ENCODE assay signal across 25 cellular contexts in the genomic region with DNA sequence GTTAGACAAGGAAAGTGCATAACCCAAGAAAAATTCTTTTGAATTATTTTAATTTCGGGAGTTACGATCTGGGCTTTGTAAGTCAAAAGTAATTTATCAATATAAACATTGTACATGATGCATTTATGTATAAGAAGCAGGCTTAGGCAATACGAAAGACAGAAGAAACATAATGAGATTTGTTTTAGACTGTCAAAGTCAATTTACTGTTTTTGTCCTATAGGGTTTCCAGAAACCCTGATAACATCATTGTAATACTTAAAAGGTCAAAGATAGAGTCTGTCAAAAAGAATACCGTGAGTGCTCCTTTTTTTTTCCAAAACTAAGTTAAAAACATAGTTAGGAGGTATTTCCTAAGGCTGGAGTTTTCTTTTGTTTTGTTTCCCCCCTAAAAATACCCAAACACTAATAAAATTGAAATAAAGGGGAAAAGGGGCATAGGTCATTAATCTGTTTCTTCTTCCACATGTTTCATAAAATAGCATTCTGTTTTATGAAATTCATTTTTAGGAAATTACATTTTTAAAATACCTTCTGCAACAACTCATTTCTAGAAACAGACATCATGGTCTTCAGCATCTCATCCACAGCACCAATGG.
"Had no signal": no experiment of that assay in that cellular context is flagged by ENCODE, and none has a peak within 500 bp of the region (broad histone marks: within the 10 kb centered on the region; RNA-seq: fewer than 3 reads in every experiment).

No MANE protein-coding gene starts in this region.

- ATAC-seq: activated naive CD4-positive, alpha-beta T cell treated with anti-CD3 and anti-CD28 coated beads, Interleukin-2, amount 50 U/mL, for 72 hours; activated T-cell treated with anti-CD3 and anti-CD28 coated beads, Interleukin-2, amount 50 U/mL, for 4 hours; gastrocnemius medialis; left cardiac atrium; left ventricle myocardium superior; psoas muscle; stimulated activated naive B cell treated with anti-CD40 and anti-IgM and Interleukin-4, amounts not matched to agents 10 μg/mL and 1 μg/mL and 100 μg/mL, for 72 hours had no signal

- H3K36me3 Mint-ChIP-seq: activated naive CD4-positive, alpha-beta T cell treated with anti-CD3 and anti-CD28 coated beads, Interleukin-2, amount 50 U/mL, for 72 hours had no signal

- H3K27ac Mint-ChIP-seq: activated CD4-positive, alpha-beta memory T cell treated with anti-CD3 and anti-CD28 coated beads for 36 hours; activated naive CD4-positive, alpha-beta T cell treated with anti-CD3 and anti-CD28 coated beads, Interleukin-2, amount 50 U/mL, for 72 hours; T-helper 1 cell treated with Interleukin-12 subunit alpha and Interleukin-12 subunit beta and Interleukin-4 antibody, amounts not matched to agents 30 μg/mL and 1 μg/mL, for 36 hours had no signal

- H3K27me3 Mint-ChIP-seq: activated CD4-positive, alpha-beta memory T cell treated with anti-CD3 and anti-CD28 coated beads for 36 hours; naive B cell; stimulated activated naive B cell treated with anti-CD40 and anti-IgM and Interleukin-4, amounts not matched to agents 10 μg/mL and 1 μg/mL and 100 μg/mL, for 72 hours had no signal

- H3K4me3 Mint-ChIP-seq: activated CD4-positive, alpha-beta memory T cell treated with anti-CD3 and anti-CD28 coated beads for 36 hours; activated T-cell treated with anti-CD3 and anti-CD28 coated beads, Interleukin-2, amount 50 U/mL, for 4 hours; stimulated activated naive B cell treated with anti-CD40 and anti-IgM and Interleukin-4, amounts not matched to agents 10 μg/mL and 1 μg/mL and 100 μg/mL, for 72 hours; T-helper 1 cell treated with Interleukin-12 subunit alpha and Interleukin-12 subunit beta and Interleukin-4 antibody, amounts not matched to agents 30 μg/mL and 1 μg/mL, for 36 hours had no signal

- DNase-seq: activated CD4-positive, alpha-beta memory T cell treated with anti-CD3 and anti-CD28 coated beads for 36 hours; activated CD4-positive, alpha-beta T cell treated with anti-CD3 and anti-CD28 coated beads for 48 hours; activated CD8-positive, alpha-beta memory T cell treated with anti-CD3 and anti-CD28 coated beads, Interleukin-2, amount 50 U/mL, for 4 hours; activated naive CD4-positive, alpha-beta T cell; activated T-cell treated with anti-CD3 and anti-CD28 coated beads, Interleukin-2, amount 50 U/mL, for 4 hours; anterior cingulate cortex; cerebellar nuclear complex; colonic mucosa; effector CD8-positive, alpha-beta T cell; esophagus squamous epithelium; gastrocnemius medialis; glutamatergic neuron; hippocampal formation; left cardiac atrium; left ventricle myocardium superior; naive B cell; ovary; psoas muscle; stimulated activated CD4-positive, alpha-beta T cell treated with anti-CD3 and anti-CD28 coated beads, Interleukin-15, amount 100 ng/mL, for 24 hours; stimulated activated CD4-positive, alpha-beta T cell treated with anti-CD3 and anti-CD28 coated beads, Interleukin-2, amount 100 ng/mL, for 24 hours; stimulated activated naive B cell treated with anti-CD40 and anti-IgM and Interleukin-4, amounts not matched to agents 10 μg/mL and 1 μg/mL and 100 μg/mL, for 72 hours; stomach; T-helper 9 cell had no signal

- H3K9me3 Mint-ChIP-seq: activated CD4-positive, alpha-beta memory T cell treated with anti-CD3 and anti-CD28 coated beads for 36 hours; activated naive CD4-positive, alpha-beta T cell treated with anti-CD3 and anti-CD28 coated beads, Interleukin-2, amount 50 U/mL, for 72 hours; activated T-cell treated with anti-CD3 and anti-CD28 coated beads, Interleukin-2, amount 50 U/mL, for 4 hours; T-helper 1 cell treated with Interleukin-12 subunit alpha and Interleukin-12 subunit beta and Interleukin-4 antibody, amounts not matched to agents 30 μg/mL and 1 μg/mL, for 36 hours had no signal
